Comparison of ENCODE assay signal across 22 cellular contexts in genomic region chr5:170630226-170630625, GRCh38.
"Had no signal": no experiment of that assay in that cellular context is flagged by ENCODE, and none has a peak within 500 bp of the region (broad histone marks: within the 10 kb centered on the region; RNA-seq: fewer than 3 reads in every experiment).

No MANE protein-coding gene starts in this region.

- H3K27ac ChIP-seq: heart right ventricle, pancreas, testis, upper lobe of right lung, vagina had no signal

- H3K4me1 ChIP-seq: pancreas had no signal

- ATAC-seq: esophagus mucosa; heart right ventricle; left lobe of liver; right cardiac atrium; stimulated activated memory B cell treated with anti-CD40 and anti-IgM and Interleukin-4, amounts not matched to agents 10 μg/mL and 1 μg/mL and 100 μg/mL, for 72 hours had no signal

- DNase-seq: cortex of kidney; effector CD8-positive, alpha-beta T cell; heart right ventricle; islet precursor cell; mammary epithelial cell; mucosa of descending colon; naive thymus-derived CD8-positive, alpha-beta T cell; pancreas; right cardiac atrium; stimulated activated CD4-positive, alpha-beta T cell treated with anti-CD3 and anti-CD28 coated beads, Interleukin-15, amount 100 ng/mL, for 24 hours; stimulated activated CD4-positive, alpha-beta T cell treated with anti-CD3 and anti-CD28 coated beads, Interleukin-1b, Interleukin-23, amount 100 ng/mL, for 48 hours; stimulated activated CD4-positive, alpha-beta T cell treated with anti-CD3 and anti-CD28 coated beads, Interleukin-4, amount 100 ng/mL, for 24 hours; testis; upper lobe of right lung had no signal

- H3K4me3 ChIP-seq: dorsolateral prefrontal cortex, heart right ventricle, mucosa of descending colon, pancreas, testis, tibial nerve, upper lobe of right lung, vagina had no signal

- H3K4me3 Mint-ChIP-seq: naive thymus-derived CD8-positive, alpha-beta T cell; stimulated activated memory B cell treated with anti-CD40 and anti-IgM and Interleukin-4, amounts not matched to agents 10 μg/mL and 1 μg/mL and 100 μg/mL, for 72 hours; stimulated activated naive CD8-positive, alpha-beta T cell treated with anti-CD3 and anti-CD28 coated beads, Interleukin-15, Interleukin-2, amounts not matched to agents 100 ng/mL and 50 ng/mL, for 24 hours had no signal

- H3K9me3 Mint-ChIP-seq: naive thymus-derived CD8-positive, alpha-beta T cell; stimulated activated memory B cell treated with anti-CD40 and anti-IgM and Interleukin-4, amounts not matched to agents 10 μg/mL and 1 μg/mL and 100 μg/mL, for 72 hours; stimulated activated naive CD8-positive, alpha-beta T cell treated with anti-CD3 and anti-CD28 coated beads, Interleukin-15, Interleukin-2, amounts not matched to agents 100 ng/mL and 50 ng/mL, for 24 hours had no signal

- H3K36me3 ChIP-seq: heart right ventricle, pancreas, tibial nerve, upper lobe of right lung, vagina had no signal

- H3K27me3 Mint-ChIP-seq: stimulated activated naive CD8-positive, alpha-beta T cell treated with anti-CD3 and anti-CD28 coated beads, Interleukin-15, Interleukin-2, amounts not matched to agents 100 ng/mL and 50 ng/mL, for 24 hours had no signal

- H3K27ac Mint-ChIP-seq: progenitor cell of endocrine pancreas; stimulated activated memory B cell treated with anti-CD40 and anti-IgM and Interleukin-4, amounts not matched to agents 10 μg/mL and 1 μg/mL and 100 μg/mL, for 72 hours; stimulated activated naive CD8-positive, alpha-beta T cell treated with anti-CD3 and anti-CD28 coated beads, Interleukin-15, Interleukin-2, amounts not matched to agents 100 ng/mL and 50 ng/mL, for 24 hours had no signal

- H3K9me3 ChIP-seq: heart right ventricle, mucosa of descending colon, pancreas, testis, tibial nerve, upper lobe of right lung, vagina had no signal

- H3K27me3 ChIP-seq: dorsolateral prefrontal cortex, heart right ventricle, pancreas, testis, tibial nerve, upper lobe of right lung, vagina had no signal

- H3K36me3 Mint-ChIP-seq: naive thymus-derived CD8-positive, alpha-beta T cell; stimulated activated memory B cell treated with anti-CD40 and anti-IgM and Interleukin-4, amounts not matched to agents 10 μg/mL and 1 μg/mL and 100 μg/mL, for 72 hours had no signal
